1 cellular context compared by ENCODE assay signal in the genomic region with DNA sequence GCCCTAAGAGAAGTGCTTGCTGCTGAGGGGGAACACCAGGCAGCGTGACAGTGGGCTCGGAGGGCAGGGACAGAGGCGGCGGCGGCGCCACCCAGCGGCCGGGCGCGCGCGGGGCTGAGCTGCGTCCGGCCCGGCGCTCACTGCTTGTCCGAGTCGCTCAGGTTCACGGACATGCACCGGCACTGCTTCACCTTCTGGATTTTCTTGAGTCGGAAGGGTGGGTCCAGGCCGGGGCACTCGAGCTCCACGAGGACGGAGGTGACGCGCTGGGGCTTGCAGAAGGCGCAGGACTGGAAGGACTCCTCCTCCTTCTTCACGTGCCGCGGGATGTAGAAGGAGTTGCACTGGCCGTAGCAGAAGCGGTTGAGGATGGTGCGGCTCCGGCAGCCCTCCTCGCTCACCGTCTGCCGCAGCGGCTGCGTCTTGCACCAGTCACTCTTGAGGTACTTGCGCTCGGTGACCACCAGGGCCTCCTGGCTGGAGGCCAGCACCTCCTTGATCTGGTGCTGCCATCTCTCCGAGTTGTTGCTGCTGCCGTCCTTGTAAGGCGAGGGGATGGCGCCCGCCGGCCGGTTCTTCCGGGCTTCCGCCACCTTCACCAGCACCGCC.
TF ChIP-seq lines count a peak whose summit lies in the region.

No MANE protein-coding gene starts in this region.

TF ChIP-seq in WTC11, 78 proteins besides CTCF, POLR2A, EP300 and RAD21 (continued from another document and continues in another):
- TF ChIP-seq, protein P1, sequence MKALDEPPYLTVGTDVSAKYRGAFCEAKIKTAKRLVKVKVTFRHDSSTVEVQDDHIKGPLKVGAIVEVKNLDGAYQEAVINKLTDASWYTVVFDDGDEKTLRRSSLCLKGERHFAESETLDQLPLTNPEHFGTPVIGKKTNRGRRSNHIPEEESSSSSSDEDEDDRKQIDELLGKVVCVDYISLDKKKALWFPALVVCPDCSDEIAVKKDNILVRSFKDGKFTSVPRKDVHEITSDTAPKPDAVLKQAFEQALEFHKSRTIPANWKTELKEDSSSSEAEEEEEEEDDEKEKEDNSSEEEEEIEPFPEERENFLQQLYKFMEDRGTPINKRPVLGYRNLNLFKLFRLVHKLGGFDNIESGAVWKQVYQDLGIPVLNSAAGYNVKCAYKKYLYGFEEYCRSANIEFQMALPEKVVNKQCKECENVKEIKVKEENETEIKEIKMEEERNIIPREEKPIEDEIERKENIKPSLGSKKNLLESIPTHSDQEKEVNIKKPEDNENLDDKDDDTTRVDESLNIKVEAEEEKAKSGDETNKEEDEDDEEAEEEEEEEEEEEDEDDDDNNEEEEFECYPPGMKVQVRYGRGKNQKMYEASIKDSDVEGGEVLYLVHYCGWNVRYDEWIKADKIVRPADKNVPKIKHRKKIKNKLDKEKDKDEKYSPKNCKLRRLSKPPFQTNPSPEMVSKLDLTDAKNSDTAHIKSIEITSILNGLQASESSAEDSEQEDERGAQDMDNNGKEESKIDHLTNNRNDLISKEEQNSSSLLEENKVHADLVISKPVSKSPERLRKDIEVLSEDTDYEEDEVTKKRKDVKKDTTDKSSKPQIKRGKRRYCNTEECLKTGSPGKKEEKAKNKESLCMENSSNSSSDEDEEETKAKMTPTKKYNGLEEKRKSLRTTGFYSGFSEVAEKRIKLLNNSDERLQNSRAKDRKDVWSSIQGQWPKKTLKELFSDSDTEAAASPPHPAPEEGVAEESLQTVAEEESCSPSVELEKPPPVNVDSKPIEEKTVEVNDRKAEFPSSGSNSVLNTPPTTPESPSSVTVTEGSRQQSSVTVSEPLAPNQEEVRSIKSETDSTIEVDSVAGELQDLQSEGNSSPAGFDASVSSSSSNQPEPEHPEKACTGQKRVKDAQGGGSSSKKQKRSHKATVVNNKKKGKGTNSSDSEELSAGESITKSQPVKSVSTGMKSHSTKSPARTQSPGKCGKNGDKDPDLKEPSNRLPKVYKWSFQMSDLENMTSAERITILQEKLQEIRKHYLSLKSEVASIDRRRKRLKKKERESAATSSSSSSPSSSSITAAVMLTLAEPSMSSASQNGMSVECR (CRISPR knock-in tag; IDR thresholded peaks at IDR 0.05; ENCODE audit: borderline replicate concordance), result no peak; the same call in 1 of the 2 replicates
- TF ChIP-seq, protein P2, sequence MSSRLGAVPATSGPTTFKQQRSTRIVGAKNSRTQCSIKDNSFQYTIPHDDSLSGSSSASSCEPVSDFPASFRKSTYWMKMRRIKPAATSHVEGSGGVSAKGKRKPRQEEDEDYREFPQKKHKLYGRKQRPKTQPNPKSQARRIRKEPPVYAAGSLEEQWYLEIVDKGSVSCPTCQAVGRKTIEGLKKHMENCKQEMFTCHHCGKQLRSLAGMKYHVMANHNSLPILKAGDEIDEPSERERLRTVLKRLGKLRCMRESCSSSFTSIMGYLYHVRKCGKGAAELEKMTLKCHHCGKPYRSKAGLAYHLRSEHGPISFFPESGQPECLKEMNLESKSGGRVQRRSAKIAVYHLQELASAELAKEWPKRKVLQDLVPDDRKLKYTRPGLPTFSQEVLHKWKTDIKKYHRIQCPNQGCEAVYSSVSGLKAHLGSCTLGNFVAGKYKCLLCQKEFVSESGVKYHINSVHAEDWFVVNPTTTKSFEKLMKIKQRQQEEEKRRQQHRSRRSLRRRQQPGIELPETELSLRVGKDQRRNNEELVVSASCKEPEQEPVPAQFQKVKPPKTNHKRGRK (CRISPR knock-in tag; IDR thresholded peaks at IDR 0.05; ENCODE audit: borderline replicate concordance), result no peak
- TF ChIP-seq ZBTB21 (CRISPR knock-in tag; IDR thresholded peaks at IDR 0.05; ENCODE audit: borderline replicate concordance), result peak; percentile 63; the same call in 1 of the 2 replicates
- 0 out of 2 replicates have a peak, but pooled peaks have one; percentile 42 for TF ChIP-seq SMAD3 (CRISPR knock-in tag; IDR thresholded peaks at IDR 0.05; ENCODE audit: borderline replicate concordance)
- TF ChIP-seq, protein P3, sequence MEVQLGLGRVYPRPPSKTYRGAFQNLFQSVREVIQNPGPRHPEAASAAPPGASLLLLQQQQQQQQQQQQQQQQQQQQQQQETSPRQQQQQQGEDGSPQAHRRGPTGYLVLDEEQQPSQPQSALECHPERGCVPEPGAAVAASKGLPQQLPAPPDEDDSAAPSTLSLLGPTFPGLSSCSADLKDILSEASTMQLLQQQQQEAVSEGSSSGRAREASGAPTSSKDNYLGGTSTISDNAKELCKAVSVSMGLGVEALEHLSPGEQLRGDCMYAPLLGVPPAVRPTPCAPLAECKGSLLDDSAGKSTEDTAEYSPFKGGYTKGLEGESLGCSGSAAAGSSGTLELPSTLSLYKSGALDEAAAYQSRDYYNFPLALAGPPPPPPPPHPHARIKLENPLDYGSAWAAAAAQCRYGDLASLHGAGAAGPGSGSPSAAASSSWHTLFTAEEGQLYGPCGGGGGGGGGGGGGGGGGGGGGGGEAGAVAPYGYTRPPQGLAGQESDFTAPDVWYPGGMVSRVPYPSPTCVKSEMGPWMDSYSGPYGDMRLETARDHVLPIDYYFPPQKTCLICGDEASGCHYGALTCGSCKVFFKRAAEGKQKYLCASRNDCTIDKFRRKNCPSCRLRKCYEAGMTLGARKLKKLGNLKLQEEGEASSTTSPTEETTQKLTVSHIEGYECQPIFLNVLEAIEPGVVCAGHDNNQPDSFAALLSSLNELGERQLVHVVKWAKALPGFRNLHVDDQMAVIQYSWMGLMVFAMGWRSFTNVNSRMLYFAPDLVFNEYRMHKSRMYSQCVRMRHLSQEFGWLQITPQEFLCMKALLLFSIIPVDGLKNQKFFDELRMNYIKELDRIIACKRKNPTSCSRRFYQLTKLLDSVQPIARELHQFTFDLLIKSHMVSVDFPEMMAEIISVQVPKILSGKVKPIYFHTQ (CRISPR knock-in tag; IDR thresholded peaks at IDR 0.05), result no peak
- TF ChIP-seq, protein P4, sequence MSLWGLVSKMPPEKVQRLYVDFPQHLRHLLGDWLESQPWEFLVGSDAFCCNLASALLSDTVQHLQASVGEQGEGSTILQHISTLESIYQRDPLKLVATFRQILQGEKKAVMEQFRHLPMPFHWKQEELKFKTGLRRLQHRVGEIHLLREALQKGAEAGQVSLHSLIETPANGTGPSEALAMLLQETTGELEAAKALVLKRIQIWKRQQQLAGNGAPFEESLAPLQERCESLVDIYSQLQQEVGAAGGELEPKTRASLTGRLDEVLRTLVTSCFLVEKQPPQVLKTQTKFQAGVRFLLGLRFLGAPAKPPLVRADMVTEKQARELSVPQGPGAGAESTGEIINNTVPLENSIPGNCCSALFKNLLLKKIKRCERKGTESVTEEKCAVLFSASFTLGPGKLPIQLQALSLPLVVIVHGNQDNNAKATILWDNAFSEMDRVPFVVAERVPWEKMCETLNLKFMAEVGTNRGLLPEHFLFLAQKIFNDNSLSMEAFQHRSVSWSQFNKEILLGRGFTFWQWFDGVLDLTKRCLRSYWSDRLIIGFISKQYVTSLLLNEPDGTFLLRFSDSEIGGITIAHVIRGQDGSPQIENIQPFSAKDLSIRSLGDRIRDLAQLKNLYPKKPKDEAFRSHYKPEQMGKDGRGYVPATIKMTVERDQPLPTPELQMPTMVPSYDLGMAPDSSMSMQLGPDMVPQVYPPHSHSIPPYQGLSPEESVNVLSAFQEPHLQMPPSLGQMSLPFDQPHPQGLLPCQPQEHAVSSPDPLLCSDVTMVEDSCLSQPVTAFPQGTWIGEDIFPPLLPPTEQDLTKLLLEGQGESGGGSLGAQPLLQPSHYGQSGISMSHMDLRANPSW (CRISPR knock-in tag; conservative IDR thresholded peaks at IDR 0.05; ENCODE audit: low read depth), result 0 out of 2 replicates have a peak, but pooled peaks have one; percentile 54
- TF ChIP-seq, protein P5, sequence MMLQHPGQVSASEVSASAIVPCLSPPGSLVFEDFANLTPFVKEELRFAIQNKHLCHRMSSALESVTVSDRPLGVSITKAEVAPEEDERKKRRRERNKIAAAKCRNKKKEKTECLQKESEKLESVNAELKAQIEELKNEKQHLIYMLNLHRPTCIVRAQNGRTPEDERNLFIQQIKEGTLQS (CRISPR knock-in tag; conservative IDR thresholded peaks at IDR 0.05), result no peak
- TF ChIP-seq, protein P6, sequence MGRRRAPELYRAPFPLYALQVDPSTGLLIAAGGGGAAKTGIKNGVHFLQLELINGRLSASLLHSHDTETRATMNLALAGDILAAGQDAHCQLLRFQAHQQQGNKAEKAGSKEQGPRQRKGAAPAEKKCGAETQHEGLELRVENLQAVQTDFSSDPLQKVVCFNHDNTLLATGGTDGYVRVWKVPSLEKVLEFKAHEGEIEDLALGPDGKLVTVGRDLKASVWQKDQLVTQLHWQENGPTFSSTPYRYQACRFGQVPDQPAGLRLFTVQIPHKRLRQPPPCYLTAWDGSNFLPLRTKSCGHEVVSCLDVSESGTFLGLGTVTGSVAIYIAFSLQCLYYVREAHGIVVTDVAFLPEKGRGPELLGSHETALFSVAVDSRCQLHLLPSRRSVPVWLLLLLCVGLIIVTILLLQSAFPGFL (CRISPR knock-in tag; IDR thresholded peaks at IDR 0.05; ENCODE audit: borderline replicate concordance), result no peak
- TF ChIP-seq, protein P7, sequence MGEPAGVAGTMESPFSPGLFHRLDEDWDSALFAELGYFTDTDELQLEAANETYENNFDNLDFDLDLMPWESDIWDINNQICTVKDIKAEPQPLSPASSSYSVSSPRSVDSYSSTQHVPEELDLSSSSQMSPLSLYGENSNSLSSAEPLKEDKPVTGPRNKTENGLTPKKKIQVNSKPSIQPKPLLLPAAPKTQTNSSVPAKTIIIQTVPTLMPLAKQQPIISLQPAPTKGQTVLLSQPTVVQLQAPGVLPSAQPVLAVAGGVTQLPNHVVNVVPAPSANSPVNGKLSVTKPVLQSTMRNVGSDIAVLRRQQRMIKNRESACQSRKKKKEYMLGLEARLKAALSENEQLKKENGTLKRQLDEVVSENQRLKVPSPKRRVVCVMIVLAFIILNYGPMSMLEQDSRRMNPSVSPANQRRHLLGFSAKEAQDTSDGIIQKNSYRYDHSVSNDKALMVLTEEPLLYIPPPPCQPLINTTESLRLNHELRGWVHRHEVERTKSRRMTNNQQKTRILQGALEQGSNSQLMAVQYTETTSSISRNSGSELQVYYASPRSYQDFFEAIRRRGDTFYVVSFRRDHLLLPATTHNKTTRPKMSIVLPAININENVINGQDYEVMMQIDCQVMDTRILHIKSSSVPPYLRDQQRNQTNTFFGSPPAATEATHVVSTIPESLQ (CRISPR knock-in tag; IDR thresholded peaks at IDR 0.05), result no peak
- TF ChIP-seq HMGA2 (CRISPR knock-in tag; IDR thresholded peaks at IDR 0.05), result no peak
- TF ChIP-seq, protein P8, sequence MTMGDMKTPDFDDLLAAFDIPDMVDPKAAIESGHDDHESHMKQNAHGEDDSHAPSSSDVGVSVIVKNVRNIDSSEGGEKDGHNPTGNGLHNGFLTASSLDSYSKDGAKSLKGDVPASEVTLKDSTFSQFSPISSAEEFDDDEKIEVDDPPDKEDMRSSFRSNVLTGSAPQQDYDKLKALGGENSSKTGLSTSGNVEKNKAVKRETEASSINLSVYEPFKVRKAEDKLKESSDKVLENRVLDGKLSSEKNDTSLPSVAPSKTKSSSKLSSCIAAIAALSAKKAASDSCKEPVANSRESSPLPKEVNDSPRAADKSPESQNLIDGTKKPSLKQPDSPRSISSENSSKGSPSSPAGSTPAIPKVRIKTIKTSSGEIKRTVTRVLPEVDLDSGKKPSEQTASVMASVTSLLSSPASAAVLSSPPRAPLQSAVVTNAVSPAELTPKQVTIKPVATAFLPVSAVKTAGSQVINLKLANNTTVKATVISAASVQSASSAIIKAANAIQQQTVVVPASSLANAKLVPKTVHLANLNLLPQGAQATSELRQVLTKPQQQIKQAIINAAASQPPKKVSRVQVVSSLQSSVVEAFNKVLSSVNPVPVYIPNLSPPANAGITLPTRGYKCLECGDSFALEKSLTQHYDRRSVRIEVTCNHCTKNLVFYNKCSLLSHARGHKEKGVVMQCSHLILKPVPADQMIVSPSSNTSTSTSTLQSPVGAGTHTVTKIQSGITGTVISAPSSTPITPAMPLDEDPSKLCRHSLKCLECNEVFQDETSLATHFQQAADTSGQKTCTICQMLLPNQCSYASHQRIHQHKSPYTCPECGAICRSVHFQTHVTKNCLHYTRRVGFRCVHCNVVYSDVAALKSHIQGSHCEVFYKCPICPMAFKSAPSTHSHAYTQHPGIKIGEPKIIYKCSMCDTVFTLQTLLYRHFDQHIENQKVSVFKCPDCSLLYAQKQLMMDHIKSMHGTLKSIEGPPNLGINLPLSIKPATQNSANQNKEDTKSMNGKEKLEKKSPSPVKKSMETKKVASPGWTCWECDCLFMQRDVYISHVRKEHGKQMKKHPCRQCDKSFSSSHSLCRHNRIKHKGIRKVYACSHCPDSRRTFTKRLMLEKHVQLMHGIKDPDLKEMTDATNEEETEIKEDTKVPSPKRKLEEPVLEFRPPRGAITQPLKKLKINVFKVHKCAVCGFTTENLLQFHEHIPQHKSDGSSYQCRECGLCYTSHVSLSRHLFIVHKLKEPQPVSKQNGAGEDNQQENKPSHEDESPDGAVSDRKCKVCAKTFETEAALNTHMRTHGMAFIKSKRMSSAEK (CRISPR knock-in tag; IDR thresholded peaks at IDR 0.05; ENCODE audit: borderline replicate concordance), result no peak
- no peak; the same call in 1 of the 2 replicates for TF ChIP-seq TEAD1 (CRISPR knock-in tag; IDR thresholded peaks at IDR 0.05)
- TF ChIP-seq ESRRA (CRISPR knock-in tag; IDR thresholded peaks at IDR 0.05; ENCODE audit: borderline replicate concordance), result no peak
- TF ChIP-seq, protein P9, sequence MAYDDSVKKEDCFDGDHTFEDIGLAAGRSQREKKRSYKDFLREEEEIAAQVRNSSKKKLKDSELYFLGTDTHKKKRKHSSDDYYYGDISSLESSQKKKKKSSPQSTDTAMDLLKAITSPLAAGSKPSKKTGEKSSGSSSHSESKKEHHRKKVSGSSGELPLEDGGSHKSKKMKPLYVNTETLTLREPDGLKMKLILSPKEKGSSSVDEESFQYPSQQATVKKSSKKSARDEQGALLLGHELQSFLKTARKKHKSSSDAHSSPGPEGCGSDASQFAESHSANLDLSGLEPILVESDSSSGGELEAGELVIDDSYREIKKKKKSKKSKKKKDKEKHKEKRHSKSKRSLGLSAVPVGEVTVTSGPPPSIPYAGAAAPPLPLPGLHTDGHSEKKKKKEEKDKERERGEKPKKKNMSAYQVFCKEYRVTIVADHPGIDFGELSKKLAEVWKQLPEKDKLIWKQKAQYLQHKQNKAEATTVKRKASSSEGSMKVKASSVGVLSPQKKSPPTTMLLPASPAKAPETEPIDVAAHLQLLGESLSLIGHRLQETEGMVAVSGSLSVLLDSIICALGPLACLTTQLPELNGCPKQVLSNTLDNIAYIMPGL (CRISPR knock-in tag; IDR thresholded peaks at IDR 0.05), result peak; percentile 85
- TF ChIP-seq, protein P10, sequence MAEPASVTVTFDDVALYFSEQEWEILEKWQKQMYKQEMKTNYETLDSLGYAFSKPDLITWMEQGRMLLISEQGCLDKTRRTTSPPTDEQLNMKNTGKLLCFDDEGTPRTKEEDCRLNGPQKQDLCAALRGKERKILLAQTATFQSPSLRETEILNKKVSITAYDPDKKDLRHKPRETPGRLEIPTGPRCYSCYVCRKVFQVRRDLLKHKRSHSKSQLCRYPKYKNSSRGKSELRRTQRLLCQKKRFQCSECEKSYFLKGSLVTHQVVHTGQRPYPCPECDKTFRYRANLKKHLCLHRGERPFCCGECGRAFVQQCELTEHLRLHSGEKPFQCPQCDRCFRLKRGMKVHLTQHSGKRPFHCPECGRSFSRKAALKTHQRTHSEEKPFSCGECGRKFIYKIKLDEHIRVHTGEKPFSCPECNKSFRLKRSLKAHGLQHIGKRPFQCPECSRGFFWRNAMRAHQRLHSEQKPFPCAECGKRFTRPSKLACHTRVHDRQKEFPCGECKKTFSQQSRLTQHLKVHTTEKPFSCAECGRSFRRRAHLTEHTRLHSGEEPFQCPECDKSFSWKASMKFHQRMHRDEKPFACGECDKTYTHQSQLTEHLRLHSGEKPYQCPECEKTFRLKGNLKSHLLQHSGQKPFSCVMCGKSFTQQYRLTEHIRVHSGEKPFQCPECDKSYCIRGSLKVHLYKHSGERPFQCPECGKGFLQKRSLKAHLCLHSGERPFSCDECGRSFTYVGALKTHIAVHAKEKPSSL (CRISPR knock-in tag; conservative IDR thresholded peaks at IDR 0.05), result no peak
- TF ChIP-seq ZNF263 (CRISPR knock-in tag; IDR thresholded peaks at IDR 0.05; ENCODE audit: low read depth), result no peak
- no peak for TF ChIP-seq ZNF396 (CRISPR knock-in tag; IDR thresholded peaks at IDR 0.05; ENCODE audit: borderline replicate concordance)
- TF ChIP-seq GRHL2 (CRISPR knock-in tag; IDR thresholded peaks at IDR 0.05; ENCODE audit: insufficient replicate concordance, severe bottlenecking), result no peak
- peak; percentile 64; the same call in 1 of the 2 replicates for TF ChIP-seq MYBL2 (CRISPR knock-in tag; IDR thresholded peaks at IDR 0.05)
- no peak for TF ChIP-seq NFE2L1 (CRISPR knock-in tag; IDR thresholded peaks at IDR 0.05)
- no peak for TF ChIP-seq TCF7 (CRISPR knock-in tag; IDR thresholded peaks at IDR 0.05; ENCODE audit: low read depth)
